ENCODE assay signal across 18 cellular contexts in genomic region chr7:4343272-4344000, GRCh38.
DNase-seq lines count a peak whose midpoint lies in the region; ATAC-seq and TF ChIP-seq lines count a peak whose summit lies in the region.
"Had no signal": no experiment of that assay in that cellular context is flagged by ENCODE, and none has a peak within 500 bp of the region (broad histone marks: within the 10 kb centered on the region; RNA-seq: fewer than 3 reads in every experiment).

No MANE protein-coding gene starts in this region.

- H3K27ac Mint-ChIP-seq in activated T-cell treated with anti-CD3 and anti-CD28 coated beads, Interleukin-2, amount 50 U/mL, for 72 hours: no peak overlapping the region
- H3K27ac Mint-ChIP-seq: CD4-positive, alpha-beta memory T cell had no signal

- H3K36me3 ChIP-seq in hepatocyte (replicated peaks; ENCODE audit: insufficient read depth, low read depth) (no peaks in the 10 kb centered on the region), lower lobe of right lung (no peaks in the 10 kb centered on the region)
- H3K36me3 ChIP-seq: BE2C had no signal

- no peak overlapping the region for H2AFZ ChIP-seq in hepatocyte

- peak overlapping the region; percentile 54 for H3K4me2 ChIP-seq in hepatocyte
- H3K4me2 ChIP-seq: A549 had no signal

- H3K36me3 Mint-ChIP-seq in activated T-cell treated with anti-CD3 and anti-CD28 coated beads, Interleukin-2, amount 50 U/mL, for 72 hours (ENCODE audit: insufficient read depth in 2 of 2): peaks cover 2 to 5% of the 10 kb centered on the region in 2 donors
- H3K36me3 Mint-ChIP-seq: CD4-positive, alpha-beta memory T cell had no signal

- H3K27ac ChIP-seq in hepatocyte: peak overlapping the region; percentile 60
- H3K27ac ChIP-seq in lower lobe of right lung: no peak overlapping the region
- H3K27ac ChIP-seq: A549, C4-2B had no signal

- H3K4me3 ChIP-seq in NB4 (ENCODE audit: low read depth, low read length) (no peak overlapping the region), hepatocyte (no peak overlapping the region), lower lobe of right lung (no peak overlapping the region)
- H3K4me3 ChIP-seq: A549 had no signal

- H3K79me2 ChIP-seq in hepatocyte: no peaks in the 10 kb centered on the region

- H3K27me3 ChIP-seq in hepatocyte (no peaks in the 10 kb centered on the region), lower lobe of right lung (ENCODE audit: low read depth) (no peaks in the 10 kb centered on the region)
- H3K27me3 ChIP-seq: BE2C had no signal

- no peak for ATAC-seq in HG03432 (IDR thresholded peaks at IDR 0.05; ENCODE audit: unreplicated experiment)
- ATAC-seq in lower lobe of right lung: no peak
- no peak for ATAC-seq in GM18873 (IDR thresholded peaks at IDR 0.05; ENCODE audit: low FRiP score, unreplicated experiment)
- ATAC-seq in activated T-cell treated with anti-CD3 and anti-CD28 coated beads, Interleukin-2, amount 50 U/mL, for 72 hours (replicated peaks in 1 of 2): no peak
- ATAC-seq: A549 had no signal

- TF ChIP-seq CTCF in NB4 (IDR thresholded peaks at IDR 0.05; ENCODE audit: low read depth, low read length) (no peak), hepatocyte (IDR thresholded peaks at IDR 0.05; ENCODE audit: poor library complexity) (no peak), lower lobe of right lung (IDR thresholded peaks at IDR 0.05) (no peak)

- H3K4me1 Mint-ChIP-seq in activated T-cell treated with anti-CD3 and anti-CD28 coated beads, Interleukin-2, amount 50 U/mL, for 72 hours (ENCODE audit: low read depth): no peaks in the 10 kb centered on the region
- H3K4me1 Mint-ChIP-seq: CD4-positive, alpha-beta memory T cell had no signal

- DNase-seq in ELF-1 (ENCODE audit: low read depth, low spot score): peak; percentile 11
- peak; percentile 57 for DNase-seq in H4 (ENCODE audit: low spot score)
- peak; percentile 76 for DNase-seq in NB4 (ENCODE audit: low read depth)
- DNase-seq in hepatocyte (ENCODE audit: low spot score): peak; percentile 7
- DNase-seq in lower lobe of right lung: no peak
- DNase-seq in activated T-cell treated with anti-CD3 and anti-CD28 coated beads, Interleukin-2, amount 50 U/mL, for 72 hours: no peak
- DNase-seq: BE2C; CD4-positive, alpha-beta memory T cell; DMS153; DMS79 treated with DMSO at 0.1 percent for 48 hours; EL; GDM1; H7; KBM-7 had no signal

- no peaks in the 10 kb centered on the region for H3K9me3 ChIP-seq in hepatocyte (ENCODE audit: low read depth)
- H3K9me3 ChIP-seq in lower lobe of right lung: no peaks in the 10 kb centered on the region
- H3K9me3 ChIP-seq: BE2C had no signal

- WGBS in hepatocyte (ENCODE audit: low lambda C conversion rate, missing lambda C conversion rate): 72% methylated on average over 14 of the region's 14 CpGs

- no peaks in the 10 kb centered on the region for H3K4me1 ChIP-seq in hepatocyte (ENCODE audit: insufficient read depth)
- no peaks in the 10 kb centered on the region for H3K4me1 ChIP-seq in lower lobe of right lung
- H3K4me1 ChIP-seq: A549, BE2C had no signal

- peaks cover 6% of the 10 kb centered on the region for H3K27me3 Mint-ChIP-seq in activated T-cell treated with anti-CD3 and anti-CD28 coated beads, Interleukin-2, amount 50 U/mL, for 72 hours (ENCODE audit: low read depth)

- peaks cover 2 to 8% of the 10 kb centered on the region in 2 donors for H3K9me3 Mint-ChIP-seq in activated T-cell treated with anti-CD3 and anti-CD28 coated beads, Interleukin-2, amount 50 U/mL, for 72 hours

- TF ChIP-seq POLR2A in NB4 (IDR thresholded peaks at IDR 0.05; ENCODE audit: extremely low read depth, insufficient read length): no peak

- no peaks in the 10 kb centered on the region for H3K9me2 ChIP-seq in hepatocyte (replicated peaks; ENCODE audit: insufficient read depth)

- no peak overlapping the region for H3K4me3 Mint-ChIP-seq in activated T-cell treated with anti-CD3 and anti-CD28 coated beads, Interleukin-2, amount 50 U/mL, for 72 hours
- H3K4me3 Mint-ChIP-seq: CD4-positive, alpha-beta memory T cell had no signal

- intact Hi-C loops in lower lobe of right lung (cut with DNase I): no loop called here

- no peaks in the 10 kb centered on the region for H4K20me1 ChIP-seq in hepatocyte (ENCODE audit: insufficient read depth, poor library complexity, severe bottlenecking)

Comparison
In these comparisons a context has a peak if more than half of its experiments do, and no peak if none do; other contexts are left out.
1. DNase-seq: peak in ELF-1 (single experiment), H4 (single experiment), NB4 (single experiment) and hepatocyte (single experiment); none in lower lobe of right lung (single experiment) and activated T-cell treated with anti-CD3 and anti-CD28 coated beads, Interleukin-2, amount 50 U/mL, for 72 hours (0 of 2).